ENCODE assay signal across 41 cellular contexts in genomic region chr5:6078881-6079280, GRCh38.
"Had no signal": no experiment of that assay in that cellular context is flagged by ENCODE, and none has a peak within 500 bp of the region (broad histone marks: within the 10 kb centered on the region; RNA-seq: fewer than 3 reads in every experiment).

No MANE protein-coding gene starts in this region.

- H3K4me1 ChIP-seq: adrenal gland, ascending aorta, body of pancreas, breast epithelium had no signal

- H3K9me3 ChIP-seq: adrenal gland, ascending aorta, body of pancreas, breast epithelium had no signal

- H3K36me3 ChIP-seq: adrenal gland, ascending aorta, brain microvascular endothelial cell, breast epithelium, cardiac muscle cell had no signal

- H3K36me3 Mint-ChIP-seq: activated naive CD4-positive, alpha-beta T cell treated with anti-CD3 and anti-CD28 coated beads, Interleukin-2, amount 10 ng/mL, durations not matched to agents 7 days and 5 days; activated naive CD4-positive, alpha-beta T cell treated with anti-CD3 and anti-CD28 coated beads, Interleukin-2, amount 50 U/mL, for 24 hours; activated naive CD4-positive, alpha-beta T cell treated with anti-CD3 and anti-CD28 coated beads, Interleukin-2, amount 50 U/mL, for 72 hours; activated naive CD8-positive, alpha-beta T cell; activated naive CD8-positive, alpha-beta T cell treated with anti-CD3 and anti-CD28 coated beads for 36 hours; activated naive CD8-positive, alpha-beta T cell treated with anti-CD3 and anti-CD28 coated beads, Interleukin-2, amount 10 ng/mL, durations not matched to agents 7 days and 5 days; brain had no signal

- H3K9me3 Mint-ChIP-seq: activated naive CD4-positive, alpha-beta T cell treated with anti-CD3 and anti-CD28 coated beads for 36 hours; activated naive CD4-positive, alpha-beta T cell treated with anti-CD3 and anti-CD28 coated beads, Interleukin-2, amount 10 ng/mL, durations not matched to agents 7 days and 5 days; activated naive CD4-positive, alpha-beta T cell treated with anti-CD3 and anti-CD28 coated beads, Interleukin-2, amount 50 U/mL, for 24 hours; activated naive CD8-positive, alpha-beta T cell treated with anti-CD3 and anti-CD28 coated beads for 36 hours; activated naive CD8-positive, alpha-beta T cell treated with anti-CD3 and anti-CD28 coated beads, Interleukin-2, amount 10 ng/mL, durations not matched to agents 7 days and 5 days; activated naive CD8-positive, alpha-beta T cell treated with anti-CD3 and anti-CD28 coated beads, Interleukin-2, amount 50 U/mL, for 24 hours; activated T-cell treated with anti-CD3 and anti-CD28 coated beads, Interleukin-2, amount 50 U/mL, for 24 hours; activated T-cell treated with anti-CD3 and anti-CD28 coated beads, Interleukin-2, amount 50 U/mL, for 4 hours; activated T-helper 1 cell treated with anti-CD3 and anti-CD28 coated beads, Interleukin-12 subunit alpha, Interleukin-12 subunit beta, Interleukin-2, Interleukin-4 antibody, amounts not matched to agents 30 ng/mL and 10 ng/mL and 1 ng/mL, durations not matched to agents 14 hours and 24 hours and 36 hours; activated T-helper 2 cell treated with anti-CD3 and anti-CD28 coated beads, Interferon-gamma antibody, Interleukin-2, Interleukin-4, amounts not matched to agents 10 μg/mL and 5 μg/mL and 100 μg/mL, durations not matched to agents 14 hours and 24 hours and 36 hours; brain had no signal

- H3K27ac Mint-ChIP-seq: activated naive CD4-positive, alpha-beta T cell treated with anti-CD3 and anti-CD28 coated beads for 36 hours; activated naive CD4-positive, alpha-beta T cell treated with anti-CD3 and anti-CD28 coated beads, Interleukin-2, amount 10 ng/mL, durations not matched to agents 7 days and 5 days; activated naive CD4-positive, alpha-beta T cell treated with anti-CD3 and anti-CD28 coated beads, Interleukin-2, amount 50 U/mL, for 24 hours; activated naive CD4-positive, alpha-beta T cell treated with anti-CD3 and anti-CD28 coated beads, Interleukin-2, amount 50 U/mL, for 72 hours; activated naive CD8-positive, alpha-beta T cell; activated naive CD8-positive, alpha-beta T cell treated with anti-CD3 and anti-CD28 coated beads for 36 hours; activated naive CD8-positive, alpha-beta T cell treated with anti-CD3 and anti-CD28 coated beads, Interleukin-2, amount 10 ng/mL, durations not matched to agents 7 days and 5 days; activated naive CD8-positive, alpha-beta T cell treated with anti-CD3 and anti-CD28 coated beads, Interleukin-2, amount 50 U/mL, for 24 hours; activated T-cell treated with anti-CD3 and anti-CD28 coated beads, Interleukin-2, amount 50 U/mL, for 24 hours; activated T-cell treated with anti-CD3 and anti-CD28 coated beads, Interleukin-2, amount 50 U/mL, for 72 hours; activated T-helper 1 cell treated with anti-CD3 and anti-CD28 coated beads, Interleukin-12 subunit alpha, Interleukin-12 subunit beta, Interleukin-2, Interleukin-4 antibody, amounts not matched to agents 30 ng/mL and 10 ng/mL and 1 ng/mL, durations not matched to agents 14 hours and 24 hours and 36 hours; activated T-helper 17 cell treated with anti-CD3 and anti-CD28 coated beads, Interleukin-2, amount 50 U/mL, for 72 hours; activated T-helper 2 cell treated with anti-CD3 and anti-CD28 coated beads, Interferon-gamma antibody, Interleukin-2, Interleukin-4, amounts not matched to agents 10 μg/mL and 5 μg/mL and 100 μg/mL, durations not matched to agents 14 hours and 24 hours and 36 hours had no signal

- ATAC-seq: activated naive CD4-positive, alpha-beta T cell treated with anti-CD3 and anti-CD28 coated beads, Interleukin-2, amount 50 U/mL, for 72 hours; activated naive CD8-positive, alpha-beta T cell treated with anti-CD3 and anti-CD28 coated beads, Interleukin-2, amount 50 U/mL, for 24 hours; activated T-cell treated with anti-CD3 and anti-CD28 coated beads, Interleukin-2, amount 50 U/mL, for 4 hours; activated T-cell treated with anti-CD3 and anti-CD28 coated beads, Interleukin-2, amount 50 U/mL, for 72 hours; activated T-helper 17 cell treated with anti-CD3 and anti-CD28 coated beads, Interleukin-2, amount 50 U/mL, for 72 hours; body of pancreas had no signal

- H3K4me1 Mint-ChIP-seq: activated naive CD4-positive, alpha-beta T cell treated with anti-CD3 and anti-CD28 coated beads, Interleukin-2, amount 10 ng/mL, durations not matched to agents 7 days and 5 days; activated naive CD4-positive, alpha-beta T cell treated with anti-CD3 and anti-CD28 coated beads, Interleukin-2, amount 50 U/mL, for 24 hours; activated naive CD8-positive, alpha-beta T cell treated with anti-CD3 and anti-CD28 coated beads for 36 hours; activated naive CD8-positive, alpha-beta T cell treated with anti-CD3 and anti-CD28 coated beads, Interleukin-2, amount 10 ng/mL, durations not matched to agents 7 days and 5 days; activated naive CD8-positive, alpha-beta T cell treated with anti-CD3 and anti-CD28 coated beads, Interleukin-2, amount 50 U/mL, for 24 hours; activated T-helper 17 cell treated with anti-CD3 and anti-CD28 coated beads, Interleukin-2, amount 50 U/mL, for 72 hours; central memory CD8-positive, alpha-beta T cell had no signal

- DNase-seq: activated effector memory CD4-positive, alpha-beta T cell treated with anti-CD3 and anti-CD28 coated beads, Interleukin-2, amount 50 U/mL, for 16 hours; activated effector memory CD4-positive, alpha-beta T cell treated with Interleukin-2 at 50 U/mL for 16 hours; activated gamma-delta T cell; activated gamma-delta T cell treated with Interleukin-2 at 50 U/mL for 16 hours; activated naive CD4-positive, alpha-beta T cell; activated naive CD4-positive, alpha-beta T cell treated with anti-CD3 and anti-CD28 coated beads for 36 hours; activated naive CD4-positive, alpha-beta T cell treated with anti-CD3 and anti-CD28 coated beads, Interleukin-2, amount 10 ng/mL, durations not matched to agents 7 days and 5 days; activated naive CD4-positive, alpha-beta T cell treated with anti-CD3 and anti-CD28 coated beads, Interleukin-2, amount 50 U/mL, for 16 hours; activated naive CD4-positive, alpha-beta T cell treated with Interleukin-2 at 50 U/mL for 16 hours; activated naive CD8-positive, alpha-beta T cell treated with anti-CD3 and anti-CD28 coated beads for 36 hours; activated naive CD8-positive, alpha-beta T cell treated with anti-CD3 and anti-CD28 coated beads, Interleukin-2, amount 10 ng/mL, durations not matched to agents 7 days and 5 days; activated naive CD8-positive, alpha-beta T cell treated with anti-CD3 and anti-CD28 coated beads, Interleukin-2, amount 50 U/mL, for 24 hours; activated T-cell treated with anti-CD3 and anti-CD28 coated beads for 4 hours; activated T-cell treated with anti-CD3 and anti-CD28 coated beads, Interleukin-2, amount 50 U/mL, for 1 hour; activated T-cell treated with anti-CD3 and anti-CD28 coated beads, Interleukin-2, amount 50 U/mL, for 24 hours; activated T-cell treated with anti-CD3 and anti-CD28 coated beads, Interleukin-2, amount 50 U/mL, for 4 hours; activated T-cell treated with anti-CD3 and anti-CD28 coated beads, Interleukin-2, amount 50 U/mL, for 48 hours; activated T-cell treated with anti-CD3 and anti-CD28 coated beads, Interleukin-2, amount 50 U/mL, for 72 hours; adrenal gland; amniotic stem cell; amygdala; anterior cingulate cortex; aorta; body of pancreas; brain microvascular endothelial cell; caudate nucleus; central memory CD4-positive, alpha-beta T cell; cerebellar nuclear complex had no signal

- H3K27me3 Mint-ChIP-seq: activated naive CD4-positive, alpha-beta T cell treated with anti-CD3 and anti-CD28 coated beads, Interleukin-2, amount 10 ng/mL, durations not matched to agents 7 days and 5 days; activated naive CD4-positive, alpha-beta T cell treated with anti-CD3 and anti-CD28 coated beads, Interleukin-2, amount 50 U/mL, for 24 hours; activated naive CD8-positive, alpha-beta T cell treated with anti-CD3 and anti-CD28 coated beads, Interleukin-2, amount 10 ng/mL, durations not matched to agents 7 days and 5 days; activated T-cell treated with anti-CD3 and anti-CD28 coated beads, Interleukin-2, amount 50 U/mL, for 24 hours; central memory CD8-positive, alpha-beta T cell had no signal

- H3K27me3 ChIP-seq: adrenal gland, ascending aorta, body of pancreas, brain microvascular endothelial cell, breast epithelium, cardiac muscle cell had no signal

- H3K4me3 Mint-ChIP-seq: activated naive CD4-positive, alpha-beta T cell treated with anti-CD3 and anti-CD28 coated beads for 36 hours; activated naive CD4-positive, alpha-beta T cell treated with anti-CD3 and anti-CD28 coated beads, Interleukin-2, amount 10 ng/mL, durations not matched to agents 7 days and 5 days; activated naive CD4-positive, alpha-beta T cell treated with anti-CD3 and anti-CD28 coated beads, Interleukin-2, amount 50 U/mL, for 24 hours; activated naive CD8-positive, alpha-beta T cell; activated naive CD8-positive, alpha-beta T cell treated with anti-CD3 and anti-CD28 coated beads for 36 hours; activated naive CD8-positive, alpha-beta T cell treated with anti-CD3 and anti-CD28 coated beads, Interleukin-2, amount 10 ng/mL, durations not matched to agents 7 days and 5 days; activated naive CD8-positive, alpha-beta T cell treated with anti-CD3 and anti-CD28 coated beads, Interleukin-2, amount 50 U/mL, for 24 hours; activated T-cell treated with anti-CD3 and anti-CD28 coated beads, Interleukin-2, amount 50 U/mL, for 24 hours; activated T-cell treated with anti-CD3 and anti-CD28 coated beads, Interleukin-2, amount 50 U/mL, for 4 hours; activated T-cell treated with anti-CD3 and anti-CD28 coated beads, Interleukin-2, amount 50 U/mL, for 72 hours; activated T-helper 1 cell treated with anti-CD3 and anti-CD28 coated beads, Interleukin-12 subunit alpha, Interleukin-12 subunit beta, Interleukin-2, Interleukin-4 antibody, amounts not matched to agents 30 ng/mL and 10 ng/mL and 1 ng/mL, durations not matched to agents 14 hours and 24 hours and 36 hours; activated T-helper 17 cell treated with anti-CD3 and anti-CD28 coated beads, Interleukin-2, amount 50 U/mL, for 72 hours; brain; central memory CD8-positive, alpha-beta T cell had no signal

- H3K27ac ChIP-seq: adrenal gland, ascending aorta, body of pancreas, brain microvascular endothelial cell, breast epithelium, cardiac muscle cell had no signal

- FAIRE-seq: astrocyte, bronchial epithelial cell had no signal

- H3K4me3 ChIP-seq: adrenal gland, ascending aorta, body of pancreas, breast epithelium, cardiac muscle cell had no signal
